In the genomic region with DNA sequence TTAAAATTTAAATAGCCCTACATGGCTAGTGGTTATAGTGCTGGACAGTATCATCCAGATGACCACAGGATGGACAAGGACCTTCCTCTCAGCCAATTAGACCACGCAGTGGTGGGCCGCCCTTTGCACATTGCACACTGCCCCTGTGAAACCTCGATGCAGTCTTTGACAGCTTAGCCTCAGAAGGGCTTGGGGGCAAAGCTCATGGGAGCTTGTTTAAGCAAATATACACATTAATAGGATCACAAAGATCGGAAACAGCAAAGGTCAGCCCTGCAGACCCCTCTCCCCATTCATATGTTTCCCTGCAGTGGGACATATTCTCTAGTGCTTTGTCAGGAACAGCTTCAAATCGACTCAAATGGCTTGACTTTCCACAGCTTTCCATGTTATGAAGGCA, we compare ENCODE assay signal across 1 cellular context.
TF ChIP-seq lines count a peak whose summit lies in the region.

No MANE protein-coding gene starts in this region.

TF ChIP-seq in HepG2, 621 proteins besides CTCF, POLR2A, EP300 and RAD21 (continued from another document and continues in another):
- TF ChIP-seq ZHX2 (IDR thresholded peaks at IDR 0.05; ENCODE audit: low read depth), result no peak
- TF ChIP-seq ZHX2 (CRISPR knock-in tag; IDR thresholded peaks at IDR 0.05; ENCODE audit: borderline replicate concordance), result no peak
- no peak for TF ChIP-seq ZNF224 (CRISPR knock-in tag; IDR thresholded peaks at IDR 0.05)
- TF ChIP-seq STAT6 (CRISPR knock-in tag; IDR thresholded peaks at IDR 0.05; ENCODE audit: borderline replicate concordance), result no peak
- TF ChIP-seq, protein P1, sequence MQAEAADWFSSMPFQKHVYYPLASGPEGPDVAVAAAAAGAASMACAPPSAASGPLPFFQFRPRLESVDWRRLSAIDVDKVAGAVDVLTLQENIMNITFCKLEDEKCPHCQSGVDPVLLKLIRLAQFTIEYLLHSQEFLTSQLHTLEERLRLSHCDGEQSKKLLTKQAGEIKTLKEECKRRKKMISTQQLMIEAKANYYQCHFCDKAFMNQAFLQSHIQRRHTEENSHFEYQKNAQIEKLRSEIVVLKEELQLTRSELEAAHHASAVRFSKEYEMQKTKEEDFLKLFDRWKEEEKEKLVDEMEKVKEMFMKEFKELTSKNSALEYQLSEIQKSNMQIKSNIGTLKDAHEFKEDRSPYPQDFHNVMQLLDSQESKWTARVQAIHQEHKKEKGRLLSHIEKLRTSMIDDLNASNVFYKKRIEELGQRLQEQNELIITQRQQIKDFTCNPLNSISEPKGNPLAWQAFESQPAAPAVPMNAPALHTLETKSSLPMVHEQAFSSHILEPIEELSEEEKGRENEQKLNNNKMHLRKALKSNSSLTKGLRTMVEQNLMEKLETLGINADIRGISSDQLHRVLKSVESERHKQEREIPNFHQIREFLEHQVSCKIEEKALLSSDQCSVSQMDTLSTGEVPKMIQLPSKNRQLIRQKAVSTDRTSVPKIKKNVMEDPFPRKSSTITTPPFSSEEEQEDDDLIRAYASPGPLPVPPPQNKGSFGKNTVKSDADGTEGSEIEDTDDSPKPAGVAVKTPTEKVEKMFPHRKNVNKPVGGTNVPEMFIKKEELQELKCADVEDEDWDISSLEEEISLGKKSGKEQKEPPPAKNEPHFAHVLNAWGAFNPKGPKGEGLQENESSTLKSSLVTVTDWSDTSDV (CRISPR knock-in tag; IDR thresholded peaks at IDR 0.05), result no peak
- TF ChIP-seq, protein P2, sequence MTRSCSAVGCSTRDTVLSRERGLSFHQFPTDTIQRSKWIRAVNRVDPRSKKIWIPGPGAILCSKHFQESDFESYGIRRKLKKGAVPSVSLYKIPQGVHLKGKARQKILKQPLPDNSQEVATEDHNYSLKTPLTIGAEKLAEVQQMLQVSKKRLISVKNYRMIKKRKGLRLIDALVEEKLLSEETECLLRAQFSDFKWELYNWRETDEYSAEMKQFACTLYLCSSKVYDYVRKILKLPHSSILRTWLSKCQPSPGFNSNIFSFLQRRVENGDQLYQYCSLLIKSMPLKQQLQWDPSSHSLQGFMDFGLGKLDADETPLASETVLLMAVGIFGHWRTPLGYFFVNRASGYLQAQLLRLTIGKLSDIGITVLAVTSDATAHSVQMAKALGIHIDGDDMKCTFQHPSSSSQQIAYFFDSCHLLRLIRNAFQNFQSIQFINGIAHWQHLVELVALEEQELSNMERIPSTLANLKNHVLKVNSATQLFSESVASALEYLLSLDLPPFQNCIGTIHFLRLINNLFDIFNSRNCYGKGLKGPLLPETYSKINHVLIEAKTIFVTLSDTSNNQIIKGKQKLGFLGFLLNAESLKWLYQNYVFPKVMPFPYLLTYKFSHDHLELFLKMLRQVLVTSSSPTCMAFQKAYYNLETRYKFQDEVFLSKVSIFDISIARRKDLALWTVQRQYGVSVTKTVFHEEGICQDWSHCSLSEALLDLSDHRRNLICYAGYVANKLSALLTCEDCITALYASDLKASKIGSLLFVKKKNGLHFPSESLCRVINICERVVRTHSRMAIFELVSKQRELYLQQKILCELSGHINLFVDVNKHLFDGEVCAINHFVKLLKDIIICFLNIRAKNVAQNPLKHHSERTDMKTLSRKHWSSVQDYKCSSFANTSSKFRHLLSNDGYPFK (CRISPR knock-in tag; IDR thresholded peaks at IDR 0.05; ENCODE audit: borderline replicate concordance), result no peak
- TF ChIP-seq, protein P3, sequence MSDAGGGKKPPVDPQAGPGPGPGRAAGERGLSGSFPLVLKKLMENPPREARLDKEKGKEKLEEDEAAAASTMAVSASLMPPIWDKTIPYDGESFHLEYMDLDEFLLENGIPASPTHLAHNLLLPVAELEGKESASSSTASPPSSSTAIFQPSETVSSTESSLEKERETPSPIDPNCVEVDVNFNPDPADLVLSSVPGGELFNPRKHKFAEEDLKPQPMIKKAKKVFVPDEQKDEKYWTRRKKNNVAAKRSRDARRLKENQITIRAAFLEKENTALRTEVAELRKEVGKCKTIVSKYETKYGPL (CRISPR knock-in tag; IDR thresholded peaks at IDR 0.05), result no peak
- no peak for TF ChIP-seq NFIB (CRISPR knock-in tag; IDR thresholded peaks at IDR 0.05; ENCODE audit: borderline replicate concordance)
- no peak for TF ChIP-seq HDAC2 (CRISPR knock-in tag; IDR thresholded peaks at IDR 0.05)
- TF ChIP-seq HBP1 (CRISPR knock-in tag; IDR thresholded peaks at IDR 0.05; ENCODE audit: low read depth), result no peak
- TF ChIP-seq DR1 (CRISPR knock-in tag; IDR thresholded peaks at IDR 0.05), result no peak
- peak; percentile 91 for TF ChIP-seq POGZ (CRISPR knock-in tag; IDR thresholded peaks at IDR 0.05)
- no peak for TF ChIP-seq TP53 (CRISPR knock-in tag; conservative IDR thresholded peaks at IDR 0.05)
- TF ChIP-seq HDAC1 (CRISPR knock-in tag; IDR thresholded peaks at IDR 0.05), result peak; percentile 28; the same call in 1 of the 2 replicates
- no peak for TF ChIP-seq ZNF784 (CRISPR knock-in tag; IDR thresholded peaks at IDR 0.05; ENCODE audit: borderline replicate concordance)
- 0 out of 2 replicates have a peak, but pooled peaks have one; percentile 7 for TF ChIP-seq ZNF644 (CRISPR knock-in tag; IDR thresholded peaks at IDR 0.05; ENCODE audit: low read depth)
- no peak for TF ChIP-seq BRD4 (CRISPR knock-in tag; IDR thresholded peaks at IDR 0.05)
- no peak for TF ChIP-seq PHB2 (IDR thresholded peaks at IDR 0.05; ENCODE audit: partially characterized antibody)
- no peak for TF ChIP-seq ZNF652 (CRISPR knock-in tag; IDR thresholded peaks at IDR 0.05; ENCODE audit: borderline replicate concordance, low read depth)
- peak; percentile 92; the same call in 1 of the 2 replicates for TF ChIP-seq ZNF709 (CRISPR knock-in tag; IDR thresholded peaks at IDR 0.05)
- no peak for TF ChIP-seq HOXA7 (CRISPR knock-in tag; IDR thresholded peaks at IDR 0.05)
- no peak for TF ChIP-seq ZMAT3 (CRISPR knock-in tag; conservative IDR thresholded peaks at IDR 0.05)
- TF ChIP-seq ARID5B (CRISPR knock-in tag; IDR thresholded peaks at IDR 0.05), result peak; percentile 21; the same call in 1 of the 2 replicates
- TF ChIP-seq MTA3 (CRISPR knock-in tag; IDR thresholded peaks at IDR 0.05), result no peak
- TF ChIP-seq EED (CRISPR knock-in tag; IDR thresholded peaks at IDR 0.05), result no peak
- TF ChIP-seq ZNF143 (CRISPR knock-in tag; IDR thresholded peaks at IDR 0.05), result no peak
- TF ChIP-seq REL (CRISPR knock-in tag; conservative IDR thresholded peaks at IDR 0.05), result no peak
- TF ChIP-seq IKZF4 (CRISPR knock-in tag; IDR thresholded peaks at IDR 0.05; ENCODE audit: borderline replicate concordance, low read depth, not compliant biosample characterization), result no peak
